Comparison of ENCODE assay signal across 22 cellular contexts in the genomic region with DNA sequence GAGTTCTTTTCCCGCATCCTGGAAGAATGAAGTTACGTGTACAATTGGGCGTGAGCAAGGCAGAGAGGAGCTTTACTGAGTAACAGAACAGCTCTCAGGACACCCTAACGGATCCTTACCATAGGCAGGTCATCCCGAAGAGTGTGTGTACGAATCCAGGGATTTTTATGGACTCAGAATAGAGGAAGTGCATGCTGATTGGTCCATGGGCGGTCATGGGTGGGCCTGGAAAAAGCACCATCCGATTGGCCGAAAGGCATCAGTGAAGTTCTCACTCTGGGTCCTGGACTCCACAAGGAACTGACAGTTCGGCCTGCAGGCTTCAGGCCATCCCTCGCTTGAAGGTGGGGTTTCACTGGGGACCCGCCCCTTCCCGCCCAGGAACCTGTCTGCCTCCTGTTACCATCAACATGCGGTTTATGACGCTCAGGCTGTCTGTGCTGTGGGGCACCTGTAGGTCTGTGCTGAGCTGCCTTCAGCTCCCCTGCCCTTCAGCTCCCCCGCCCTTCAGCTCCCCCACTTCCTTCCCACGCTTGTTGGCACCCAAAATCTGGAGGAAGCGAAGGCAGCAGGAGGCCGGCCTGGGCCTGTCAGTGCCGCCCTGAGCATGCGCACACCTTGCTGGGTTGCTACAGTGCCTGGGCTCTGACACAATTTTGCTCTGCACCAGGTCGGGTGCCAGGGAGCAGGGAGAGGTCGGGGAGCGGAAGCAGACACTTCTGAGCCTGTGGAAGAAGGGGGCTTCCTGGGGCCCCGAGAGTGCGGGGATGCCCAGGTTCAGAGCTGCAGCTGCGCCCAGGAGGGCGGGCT. TPM values are rescaled to one million over a fixed set of nuclear protein-coding genes. Genes with fewer than 3 reads are reported as not detected.
A peak's percentile ranks its signal among the peaks of the same experiment; 100 is the strongest.
DNase-seq lines count a peak whose midpoint lies in the region; ATAC-seq and TF ChIP-seq lines count a peak whose summit lies in the region.
"Had no signal": no experiment of that assay in that cellular context is flagged by ENCODE, and none has a peak within 500 bp of the region (broad histone marks: within the 10 kb centered on the region; RNA-seq: fewer than 3 reads in every experiment).

No MANE protein-coding gene starts in this region.

- peak overlapping the region; percentile 34 for H3K56ac ChIP-seq in mesendoderm (ENCODE audit: low read length)

- no peaks in the 10 kb centered on the region for H3K79me2 ChIP-seq in mesendoderm (ENCODE audit: control insufficient read depth, insufficient read depth, low read length)

- ATAC-seq in RWPE2 (ENCODE audit: low read depth) (no peak; the same call in 2 of the 3 replicates), GM21825 (IDR thresholded peaks at IDR 0.05; ENCODE audit: unreplicated experiment) (no peak)

- H3K4me2 ChIP-seq in mesendoderm (ENCODE audit: low read length) = no peak overlapping the region

- H2BK5ac ChIP-seq in mesendoderm (ENCODE audit: low read length) = peak overlapping the region; percentile 31

- H3K79me1 ChIP-seq in mesendoderm (ENCODE audit: low read length) = no peaks in the 10 kb centered on the region

- H3K4ac ChIP-seq in mesendoderm (ENCODE audit: low read depth, low read length) = peak overlapping the region; percentile 19

- no peak overlapping the region for H2AK5ac ChIP-seq in mesendoderm (ENCODE audit: low read length)

- no peak overlapping the region for H3K9ac ChIP-seq in mesendoderm (ENCODE audit: low read length)

- H3K36me3 ChIP-seq in RWPE2 (ENCODE audit: low read depth) (no peaks in the 10 kb centered on the region), mesendoderm (ENCODE audit: control insufficient read depth, insufficient read depth, low read length) (no peaks in the 10 kb centered on the region)
- H3K36me3 ChIP-seq: SJSA1 had no signal

- no peak overlapping the region for H3K23ac ChIP-seq in mesendoderm (ENCODE audit: low read length)

- no peak overlapping the region for H3K4me3 ChIP-seq in RWPE2 (ENCODE audit: severe bottlenecking)
- H3K4me3 ChIP-seq in mesendoderm (ENCODE audit: low read length) = no peak overlapping the region
- H3K4me3 ChIP-seq: SJSA1 had no signal

- H3K4me1 ChIP-seq in RWPE2 (ENCODE audit: insufficient read depth, poor library complexity, severe bottlenecking) (no peaks in the 10 kb centered on the region), mesendoderm (ENCODE audit: control insufficient read depth, low read depth, low read length) (peaks cover 5% of the 10 kb centered on the region)
- H3K4me1 ChIP-seq: SJSA1 had no signal

- H3K18ac ChIP-seq in mesendoderm (ENCODE audit: low read length) = no peak overlapping the region

- H3K27ac ChIP-seq in RWPE2 (ENCODE audit: poor library complexity, severe bottlenecking) = no peak overlapping the region
- no peak overlapping the region for H3K27ac ChIP-seq in mesendoderm (ENCODE audit: low read depth, low read length)
- H3K27ac ChIP-seq: SJSA1 had no signal

- H3K27me3 ChIP-seq in RWPE2 (ENCODE audit: insufficient read depth, poor library complexity, severe bottlenecking) (peaks cover 4% of the 10 kb centered on the region), mesendoderm (ENCODE audit: insufficient read depth, low read length, poor library complexity) (no peaks in the 10 kb centered on the region)
- H3K27me3 ChIP-seq: SJSA1 had no signal

- no peaks in the 10 kb centered on the region for H3K9me3 ChIP-seq in RWPE2 (ENCODE audit: severe bottlenecking)
- H3K9me3 ChIP-seq: SJSA1 had no signal

- H4K8ac ChIP-seq in mesendoderm (ENCODE audit: low read depth, low read length) = no peak overlapping the region

- H2BK120ac ChIP-seq in mesendoderm (ENCODE audit: low read depth, low read length) = no peak overlapping the region

- no peak overlapping the region for H2BK15ac ChIP-seq in mesendoderm (replicated peaks; ENCODE audit: low read depth)

- no peak overlapping the region for H4K5ac ChIP-seq in mesendoderm (ENCODE audit: low read length)

- DNase-seq in COLO829 (ENCODE audit: low spot score) (peak; percentile 4), NCI-H146 (lab: John Stamatoyannopoulos, UW) (peak; percentile 98), RWPE2 (ENCODE audit: low spot score) (peak; percentile 23), mesendoderm (no peak), iPS-NIHi7 (ENCODE audit: extremely low spot score) (no peak)
- no peak for DNase-seq in activated naive CD4-positive, alpha-beta T cell treated with Interleukin-2 at 50 U/mL for 16 hours
- no peak for DNase-seq in activated CD4-positive, CD25-positive, alpha-beta regulatory T cell (lab: John Stamatoyannopoulos, UW)
- DNase-seq: activated CD4-positive, alpha-beta T cell treated with anti-CD3 and anti-CD28 coated beads for 4 hours; activated T-cell treated with anti-CD3 and anti-CD28 coated beads, Interleukin-2, amount 50 U/mL, for 24 hours; Calu3; effector CD8-positive, alpha-beta T cell; erythroblast; foreskin fibroblast; mesenchymal stem cell; naive B cell; NCI-H1048; NCI-H2081; NCI-H345; nucleus accumbens; stimulated activated CD4-positive, alpha-beta T cell treated with anti-CD3 and anti-CD28 coated beads, Interleukin-1b, Interleukin-23, amount 100 ng/mL, for 48 hours had no signal

- no peak for TF ChIP-seq CTCF in RWPE2 (IDR thresholded peaks at IDR 0.05; ENCODE audit: poor library complexity, severe bottlenecking)

- no CpG with 5 or more reads among the region's 28 CpGs for WGBS in mesendoderm (ENCODE audit: extremely low coverage, insufficient coverage, low lambda C conversion rate)

RNA-seq across cellular contexts. Expression of a gene that starts 57.9 kb away (rescaled TPM):
- polyA plus RNA-seq in mesendoderm (2013, experiment 1 of 2) = 10.0 TPM
- polyA plus RNA-seq in mesendoderm (2013, experiment 2 of 2) = 10.3 TPM

Comparison
In these comparisons a context has a peak if more than half of its experiments do, and no peak if none do; other contexts are left out.
1. DNase-seq: peak in COLO829 (single experiment), NCI-H146 (single experiment) and RWPE2 (single experiment); none in mesendoderm (single experiment), iPS-NIHi7 (single experiment), activated naive CD4-positive, alpha-beta T cell treated with Interleukin-2 at 50 U/mL for 16 hours (single experiment) and activated CD4-positive, CD25-positive, alpha-beta regulatory T cell (0 of 4).